8 cellular contexts compared by ENCODE assay signal in the genomic region with DNA sequence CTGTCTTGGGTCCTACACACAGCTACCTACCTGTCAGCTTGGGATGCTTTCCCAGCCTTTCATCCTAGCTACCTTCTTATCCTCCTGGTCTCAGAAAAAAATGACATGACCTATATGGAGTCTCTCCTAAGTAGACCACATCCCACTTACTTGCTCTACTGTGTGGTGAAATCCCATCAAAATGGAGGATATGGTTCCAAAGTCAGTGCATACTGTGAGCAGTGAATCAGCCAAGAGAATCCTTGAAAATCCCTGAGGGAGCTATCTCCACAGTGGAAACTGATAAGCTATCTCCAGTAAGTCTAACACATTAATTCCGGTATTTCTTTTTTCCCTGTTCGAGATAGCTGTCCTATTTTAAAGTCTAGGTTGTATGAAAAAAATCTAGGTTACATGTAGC.
"Had no signal": no experiment of that assay in that cellular context is flagged by ENCODE, and none has a peak within 500 bp of the region (broad histone marks: within the 10 kb centered on the region; RNA-seq: fewer than 3 reads in every experiment).

No MANE protein-coding gene starts in this region.

- H3K4me3 ChIP-seq: left lung, right atrium auricular region, skin epidermis had no signal

- H3K9me3 ChIP-seq: right atrium auricular region had no signal

- DNase-seq: activated CD4-positive, alpha-beta T cell treated with anti-CD3 and anti-CD28 coated beads, Interleukin-2, amount 50 U/mL, for 4 hours; activated CD4-positive, CD25-positive, alpha-beta regulatory T cell treated with anti-CD3 and anti-CD28 coated beads, Interleukin-2, amount 50 U/mL, for 72 hours; activated naive CD4-positive, alpha-beta T cell treated with anti-CD3 and anti-CD28 coated beads, Interleukin-2, amount 50 U/mL, for 16 hours; activated T-cell treated with anti-CD3 and anti-CD28 coated beads, Interleukin-2, amount 50 U/mL, for 1 hour; left lung had no signal

- H3K36me3 ChIP-seq: left lung, right atrium auricular region had no signal

- H3K27me3 ChIP-seq: left lung, right atrium auricular region had no signal

- FAIRE-seq: islet of Langerhans had no signal

- H3K27ac ChIP-seq: left lung, right atrium auricular region had no signal
